Comparison of ENCODE assay signal across 8 cellular contexts in genomic region chr2:99154643-99155536, GRCh38. TPM values are rescaled to one million over a fixed set of nuclear protein-coding genes. Genes with fewer than 3 reads are reported as not detected.
DNase-seq lines count a peak whose midpoint lies in the region; ATAC-seq and TF ChIP-seq lines count a peak whose summit lies in the region.

LIPT1 (plus strand) TSS chr2:99154967; CDS start chr2:99161958, 6,991 bp downstream.
TSGA10 (minus strand) TSS chr2:99154942; CDS start chr2:99109439, 45,503 bp downstream.

- peak within 1 kb of the TSS; percentile 64 for H3K27ac ChIP-seq in mesenchymal stem cell (ENCODE audit: low read length, poor library complexity, severe bottlenecking)

- no peaks in the 10 kb centered on the region for H3K27me3 Mint-ChIP-seq in effector memory CD8-positive, alpha-beta T cell

- H2BK15ac ChIP-seq in mesenchymal stem cell (ENCODE audit: low read depth, poor library complexity, severe bottlenecking) = peak within 1 kb of the TSS; percentile 60

- no peaks in the 10 kb centered on the region for H3K27me3 ChIP-seq in mesenchymal stem cell (ENCODE audit: control insufficient read depth in 1 of 2, insufficient read depth in 1 of 2, low read length in 2 of 2)

- peak within 1 kb of the TSS; percentile 15 for H2BK5ac ChIP-seq in mesenchymal stem cell (ENCODE audit: low read depth, low read length, poor library complexity, severe bottlenecking)

- peak; percentile 90 for ATAC-seq in effector memory CD8-positive, alpha-beta T cell (replicated peaks)

- peak within 1 kb of the TSS in 1 of 2 experiments; percentile 82 for H2BK12ac ChIP-seq in mesenchymal stem cell (ENCODE audit: low read length in 2 of 2)

- H4K91ac ChIP-seq in mesenchymal stem cell (ENCODE audit: low read length) = peak within 1 kb of the TSS; percentile 73

- no peaks in the 10 kb centered on the region for H3K9me3 Mint-ChIP-seq in effector memory CD8-positive, alpha-beta T cell

- WGBS in mesenchymal stem cell = under 1% methylated on average over 70 of the region's 70 CpGs

- peaks cover 28 to 44% of the 10 kb centered on the region in 2 donors for H3K4me1 Mint-ChIP-seq in effector memory CD8-positive, alpha-beta T cell (ENCODE audit: low read depth in 2 of 2)

- peak within 1 kb of the TSS; percentile 97 for H3K4me2 ChIP-seq in mesenchymal stem cell (ENCODE audit: low read length, poor library complexity, severe bottlenecking)

- peaks cover 0 to 32% of the 10 kb centered on the region in 2 experiments for H3K36me3 ChIP-seq in mesenchymal stem cell (ENCODE audit: control insufficient read depth in 1 of 2, insufficient read depth in 2 of 2, low read depth in 1 of 2, low read length in 2 of 2)

- H3K4me1 ChIP-seq in mesenchymal stem cell (ENCODE audit: control insufficient read depth, insufficient read depth, low read depth, low read length) = peaks cover 2% of the 10 kb centered on the region

- DNase-seq in COR-L47 (lab: John Stamatoyannopoulos, UW) (peak; percentile 89), GM20000 (ENCODE audit: low spot score) (peak; percentile 91), HS-5 (ENCODE audit: low read depth) (peak; percentile 93), NK-92 (lab: John Stamatoyannopoulos, UW; ENCODE audit: unreplicated experiment) (peak; percentile 56), mesenchymal stem cell (peak; percentile 91)
- DNase-seq in activated CD8-positive, alpha-beta memory T cell treated with anti-CD3 and anti-CD28 coated beads for 48 hours (ENCODE audit: low read depth in 2 of 3, low spot score in 2 of 3) = peak; percentile 72 to 84 (median 82)
- peak; percentile 88 to 89 (median 88) for DNase-seq in effector memory CD8-positive, alpha-beta T cell
- peak; percentile 89 for DNase-seq in stimulated activated CD8-positive, alpha-beta memory T cell treated with anti-CD3 and anti-CD28 coated beads, Interleukin-12 subunit alpha, Interleukin-12 subunit beta, amount 100 ng/mL, for 4 hours (ENCODE audit: low read depth)

- H4K8ac ChIP-seq in mesenchymal stem cell (ENCODE audit: low read length) = peak within 1 kb of the TSS; percentile 94

- H3K14ac ChIP-seq in mesenchymal stem cell (ENCODE audit: low read length in 2 of 2) = peak within 1 kb of the TSS in 1 of 2 experiments; percentile 94

- no peak within 1 kb of the TSS for H3K23ac ChIP-seq in mesenchymal stem cell (ENCODE audit: low read length in 2 of 2)

- no peaks in the 10 kb centered on the region for H3K9me3 ChIP-seq in mesenchymal stem cell (ENCODE audit: control insufficient read depth, low read length)

- H3K27ac Mint-ChIP-seq in effector memory CD8-positive, alpha-beta T cell = no peak within 1 kb of the TSS

- peak within 1 kb of the TSS; percentile 3 to 82 for H3K4ac ChIP-seq in mesenchymal stem cell (ENCODE audit: low read depth in 1 of 2, low read length in 2 of 2)

- H3K9ac ChIP-seq in mesenchymal stem cell (ENCODE audit: low read length) = peak within 1 kb of the TSS; percentile 98

- TF ChIP-seq CTCF in GM20000 (IDR thresholded peaks at IDR 0.05; ENCODE audit: extremely low read depth, missing control alignments) = no peak

- peak within 1 kb of the TSS; percentile 9 for H2AK5ac ChIP-seq in mesenchymal stem cell (ENCODE audit: low read length, severe bottlenecking)

- H3K36me3 Mint-ChIP-seq in effector memory CD8-positive, alpha-beta T cell (ENCODE audit: insufficient read depth) = peaks cover 31% of the 10 kb centered on the region

- no peak within 1 kb of the TSS for H2BK120ac ChIP-seq in mesenchymal stem cell (ENCODE audit: low read depth, low read length)

- peak within 1 kb of the TSS; percentile 96 for H2AFZ ChIP-seq in mesenchymal stem cell (ENCODE audit: low read depth, low read length)

- peak within 1 kb of the TSS; percentile 88 to 98 for H3K4me3 ChIP-seq in mesenchymal stem cell (ENCODE audit: insufficient read depth in 1 of 2, low read depth in 1 of 2, low read length in 2 of 2)

- H3K18ac ChIP-seq in mesenchymal stem cell (ENCODE audit: low read depth in 1 of 2, low read length in 2 of 2) = peak within 1 kb of the TSS; percentile 80 to 97

- H3K4me3 Mint-ChIP-seq in effector memory CD8-positive, alpha-beta T cell = peak within 1 kb of the TSS in 1 of 2 donors; percentile 89

- peaks cover 18% of the 10 kb centered on the region for H3K79me1 ChIP-seq in mesenchymal stem cell (replicated peaks; ENCODE audit: low read length, poor library complexity, severe bottlenecking)

RNA-seq across cellular contexts. Expression of gene LIPT1, which starts in this region (rescaled TPM):
- 4.5 TPM for polyA plus RNA-seq in mesenchymal stem cell (2013, experiment 1 of 2)
- 4.2 TPM for polyA plus RNA-seq in mesenchymal stem cell (2013, experiment 2 of 2)

RNA-seq across cellular contexts. Expression of gene TSGA10, which starts in this region (rescaled TPM):
- 2.4 TPM for polyA plus RNA-seq in mesenchymal stem cell (2013, experiment 1 of 2)
- 2.2 TPM for polyA plus RNA-seq in mesenchymal stem cell (2013, experiment 2 of 2)

Comparison
In these comparisons a context has a peak if more than half of its experiments do, and no peak if none do; other contexts are left out.
1. Peak in every context shown above with its lines: DNase-seq, ATAC-seq, H3K4me3 ChIP-seq and H3K27ac ChIP-seq.